Comparison of ENCODE assay signal across 1 cellular context in the genomic region with DNA sequence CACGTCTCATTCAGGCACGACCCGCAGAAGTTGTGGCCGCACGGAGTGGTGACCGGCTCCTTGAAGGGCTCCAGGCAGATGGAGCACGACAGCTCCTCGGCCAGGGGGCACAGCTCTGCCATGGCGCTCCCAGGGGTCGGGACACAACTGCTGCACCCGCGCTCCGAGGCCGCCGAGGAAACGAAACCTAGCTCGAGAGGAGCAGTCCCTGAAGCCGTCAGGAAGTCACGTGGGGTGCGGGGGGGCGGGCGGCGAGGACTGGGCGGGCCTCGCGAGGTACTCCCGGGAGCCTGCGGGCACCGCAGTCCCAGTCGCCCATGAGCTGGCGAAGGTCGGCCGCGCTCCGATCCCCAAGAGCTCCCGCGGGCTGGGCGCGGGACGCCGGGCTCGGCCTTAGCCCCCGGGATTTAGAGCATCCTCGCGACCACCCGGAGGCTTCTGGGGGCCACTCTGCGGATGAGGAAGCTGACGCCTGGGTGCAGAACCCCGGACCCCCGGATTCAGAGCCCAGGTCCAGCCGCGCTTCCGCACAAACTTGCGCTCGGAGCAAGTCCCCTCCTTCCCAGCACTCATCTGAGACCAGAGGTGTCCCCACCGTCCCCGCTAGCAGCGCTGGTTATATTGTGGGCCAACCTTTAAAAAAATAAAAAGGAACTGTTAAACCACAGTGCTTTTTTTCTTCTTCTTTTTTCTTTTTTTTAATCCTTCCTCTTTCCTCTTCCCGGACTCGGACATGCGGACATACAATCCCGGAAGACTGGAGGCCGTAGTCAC.
TF ChIP-seq lines count a peak whose summit lies in the region.

A gene with protein sequence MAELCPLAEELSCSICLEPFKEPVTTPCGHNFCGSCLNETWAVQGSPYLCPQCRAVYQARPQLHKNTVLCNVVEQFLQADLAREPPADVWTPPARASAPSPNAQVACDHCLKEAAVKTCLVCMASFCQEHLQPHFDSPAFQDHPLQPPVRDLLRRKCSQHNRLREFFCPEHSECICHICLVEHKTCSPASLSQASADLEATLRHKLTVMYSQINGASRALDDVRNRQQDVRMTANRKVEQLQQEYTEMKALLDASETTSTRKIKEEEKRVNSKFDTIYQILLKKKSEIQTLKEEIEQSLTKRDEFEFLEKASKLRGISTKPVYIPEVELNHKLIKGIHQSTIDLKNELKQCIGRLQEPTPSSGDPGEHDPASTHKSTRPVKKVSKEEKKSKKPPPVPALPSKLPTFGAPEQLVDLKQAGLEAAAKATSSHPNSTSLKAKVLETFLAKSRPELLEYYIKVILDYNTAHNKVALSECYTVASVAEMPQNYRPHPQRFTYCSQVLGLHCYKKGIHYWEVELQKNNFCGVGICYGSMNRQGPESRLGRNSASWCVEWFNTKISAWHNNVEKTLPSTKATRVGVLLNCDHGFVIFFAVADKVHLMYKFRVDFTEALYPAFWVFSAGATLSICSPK (minus strand): TSS at position 183 of the 774 bp plus-strand sequence. CDS start 61 bp downstream, at position 122.

TF ChIP-seq in endothelial cell of umbilical vein, 7 proteins besides CTCF, POLR2A, EP300 and RAD21:
- TF ChIP-seq POLR2AphosphoS5 (IDR thresholded peaks at IDR 0.05; ENCODE audit: insufficient read depth, low read depth, low read length): peak; percentile 100
- TF ChIP-seq MYC (IDR thresholded peaks at IDR 0.05; ENCODE audit: low read depth, low read length): no peak
- TF ChIP-seq FOS (IDR thresholded peaks at IDR 0.05; ENCODE audit: borderline replicate concordance, insufficient read depth, low read length): no peak
- TF ChIP-seq GATA2 (IDR thresholded peaks at IDR 0.05; ENCODE audit: insufficient read depth, insufficient read length, low read depth, low read length): no peak
- peak; percentile 81 for TF ChIP-seq MAX (IDR thresholded peaks at IDR 0.05; ENCODE audit: insufficient read depth, insufficient read length)
